12 cellular contexts compared by ENCODE assay signal in genomic region chr7:20402297-20403230, GRCh38.
DNase-seq lines count a peak whose midpoint lies in the region; ATAC-seq and TF ChIP-seq lines count a peak whose summit lies in the region.
"Had no signal": no experiment of that assay in that cellular context is flagged by ENCODE, and none has a peak within 500 bp of the region (broad histone marks: within the 10 kb centered on the region; RNA-seq: fewer than 3 reads in every experiment).

No MANE protein-coding gene starts in this region.

- H3K27me3 ChIP-seq in ACC112 (ENCODE audit: insufficient read depth, low read length) (no peaks in the 10 kb centered on the region), hepatocyte (no peaks in the 10 kb centered on the region)

- H3K4me3 ChIP-seq in ACC112 (ENCODE audit: low read depth, low read length) (no peak overlapping the region), hepatocyte (no peak overlapping the region)

- peak; percentile 37 for TF ChIP-seq CTCF in GM13977 (IDR thresholded peaks at IDR 0.05; ENCODE audit: extremely low read depth, insufficient read depth, missing control alignments)
- TF ChIP-seq CTCF in hepatocyte (IDR thresholded peaks at IDR 0.05; ENCODE audit: poor library complexity), result peak; percentile 56

- H3K4me2 ChIP-seq in hepatocyte, result no peak overlapping the region

- peak overlapping the region; percentile 15; the same call in 1 of the 2 replicates for H3K27ac ChIP-seq in ACC112 (ENCODE audit: low read depth, low read length)
- H3K27ac ChIP-seq in hepatocyte, result no peak overlapping the region

- H3K4me1 ChIP-seq in ACC112 (ENCODE audit: control insufficient read depth, insufficient read depth, low read length, unreplicated experiment), result peaks cover 21% of the 10 kb centered on the region
- H3K4me1 ChIP-seq in hepatocyte (ENCODE audit: insufficient read depth), result peaks cover 8% of the 10 kb centered on the region

- 85% methylated on average over 5 of the region's 5 CpGs for WGBS in hepatocyte (ENCODE audit: low lambda C conversion rate, missing lambda C conversion rate)

- H4K20me1 ChIP-seq in hepatocyte (ENCODE audit: insufficient read depth, poor library complexity, severe bottlenecking), result no peaks in the 10 kb centered on the region

- no peaks in the 10 kb centered on the region for H3K9me2 ChIP-seq in hepatocyte (replicated peaks; ENCODE audit: insufficient read depth)

- DNase-seq in GM13977 (ENCODE audit: low spot score) (no peak), amniotic epithelial cell (ENCODE audit: low read depth) (peak; percentile 2), hepatocyte (ENCODE audit: low spot score) (no peak), anterior cingulate cortex (lab: John Stamatoyannopoulos, UW) (no peak), activated gamma-delta T cell treated with Interleukin-2 at 50 U/mL for 16 hours (no peak), cerebellar nuclear complex (lab: John Stamatoyannopoulos, UW) (no peak)
- DNase-seq: activated CD4-positive, alpha-beta T cell treated with anti-CD3 and anti-CD28 coated beads, Interleukin-2, amount 50 U/mL, for 1 hour; DMS153; islet precursor cell; stimulated activated naive CD8-positive, alpha-beta T cell treated with anti-CD3 and anti-CD28 coated beads, Interleukin-15, Interleukin-2, amounts not matched to agents 100 U/mL and 50 U/mL, for 24 hours had no signal

- no peak for ATAC-seq in HG03045 (IDR thresholded peaks at IDR 0.05; ENCODE audit: unreplicated experiment)
- ATAC-seq: stimulated activated naive CD8-positive, alpha-beta T cell treated with anti-CD3 and anti-CD28 coated beads, Interleukin-15, Interleukin-2, amounts not matched to agents 100 U/mL and 50 U/mL, for 24 hours had no signal

- in situ Hi-C loops in GM13977 (cut with MboI; ENCODE audit: low pct_unique_long_range_greater_than_20kb, low sequenced_read_pairs, unreplicated experiment), result no loop called here

- H2AFZ ChIP-seq in ACC112 (ENCODE audit: low read length, unreplicated experiment) (peak overlapping the region; percentile 65), hepatocyte (no peak overlapping the region)

- no peaks in the 10 kb centered on the region for H3K9me3 ChIP-seq in hepatocyte (ENCODE audit: low read depth)

- H3K79me2 ChIP-seq in ACC112 (ENCODE audit: control insufficient read depth, insufficient read depth, low read length, unreplicated experiment) (no peaks in the 10 kb centered on the region), hepatocyte (no peaks in the 10 kb centered on the region)

- no peaks in the 10 kb centered on the region for H3K36me3 ChIP-seq in ACC112 (ENCODE audit: insufficient read depth, low read length)
- no peaks in the 10 kb centered on the region for H3K36me3 ChIP-seq in hepatocyte (replicated peaks; ENCODE audit: insufficient read depth, low read depth)
